Comparison of ENCODE assay signal across 27 cellular contexts in the genomic region with DNA sequence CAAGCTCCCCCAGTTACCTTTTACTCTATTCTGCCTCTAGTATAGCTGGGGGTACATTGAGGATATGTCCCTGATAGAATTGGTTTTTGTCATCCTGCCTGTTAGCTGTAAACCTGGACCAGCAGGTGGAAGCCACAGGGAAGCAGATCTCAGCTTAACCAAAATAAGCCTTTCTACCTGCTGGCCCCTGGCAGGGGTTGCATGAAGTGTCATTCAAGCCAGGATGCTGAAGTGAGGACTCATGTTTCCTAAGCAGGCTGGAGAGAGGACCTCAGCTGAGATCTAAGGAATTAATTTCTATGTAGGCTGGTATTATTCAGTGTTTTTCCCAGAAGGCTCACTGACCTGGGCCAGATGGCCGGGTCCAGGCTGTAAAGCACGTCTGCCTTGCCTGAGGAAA.
A peak's percentile ranks its signal among the peaks of the same experiment; 100 is the strongest.
DNase-seq lines count a peak whose midpoint lies in the region; TF ChIP-seq lines count a peak whose summit lies in the region.
"Had no signal": no experiment of that assay in that cellular context is flagged by ENCODE, and none has a peak within 500 bp of the region (broad histone marks: within the 10 kb centered on the region; RNA-seq: fewer than 3 reads in every experiment).

No MANE protein-coding gene starts in this region.

- H3K4me3 ChIP-seq in HEK293 (ENCODE audit: low read depth, low read length), result no peak overlapping the region
- H3K4me3 ChIP-seq in SJCRH30, result no peak overlapping the region
- no peak overlapping the region for H3K4me3 ChIP-seq in right atrium auricular region
- H3K4me3 ChIP-seq: colonic mucosa, gastroesophageal sphincter, hepatocyte, K562, lung, transverse colon had no signal

- H3K4me1 ChIP-seq in HEK293 (ENCODE audit: control insufficient read depth, insufficient read depth, low read length), result 0 out of 2 replicates have a peak, but pooled peaks cover 3% of the 10 kb centered on the region
- peaks cover 13% of the 10 kb centered on the region for H3K4me1 ChIP-seq in SJCRH30
- no peaks in the 10 kb centered on the region for H3K4me1 ChIP-seq in right atrium auricular region
- H3K4me1 ChIP-seq: colonic mucosa, gastroesophageal sphincter, transverse colon had no signal

- DNase-seq in NCI-H146 (lab: John Stamatoyannopoulos, UW), result peak; percentile 33
- no peak for DNase-seq in NCI-H146 treated with DMSO at 0.1 percent for 48 hours (lab: John Stamatoyannopoulos, UW; ENCODE audit: unreplicated experiment)
- DNase-seq in NCI-H524 treated with DMSO at 0.1 percent for 48 hours (lab: John Stamatoyannopoulos, UW), result peak; percentile 97
- peak; percentile 40 for DNase-seq in left kidney (ENCODE audit: low read depth, low spot score)
- no peak for DNase-seq in SJCRH30
- no peak for DNase-seq in right atrium auricular region (ENCODE audit: low spot score)
- no peak for DNase-seq in OCI-M2 (lab: John Stamatoyannopoulos, UW; ENCODE audit: unreplicated experiment)
- DNase-seq: 8988T; activated CD4-positive, alpha-beta T cell treated with anti-CD3 and anti-CD28 coated beads, Interleukin-2, amount 10 ng/mL, durations not matched to agents 24 days and 14 days; activated effector memory CD4-positive, alpha-beta T cell treated with anti-CD3 and anti-CD28 coated beads, Interleukin-2, amount 50 U/mL, for 16 hours; activated naive CD8-positive, alpha-beta T cell treated with anti-CD3 and anti-CD28 coated beads for 36 hours; activated T-cell treated with anti-CD3 and anti-CD28 coated beads, Interleukin-2, amount 50 U/mL, for 24 hours; anterior cingulate cortex; Calu3; colonic mucosa; effector CD4-positive, alpha-beta T cell; GOT3; naive thymus-derived CD4-positive, alpha-beta T cell; NCI-H1048; NCI-H1930; NCI-H510A treated with DMSO at 0.1 percent for 48 hours; transverse colon had no signal

- H3K27ac ChIP-seq in HEK293 (ENCODE audit: extremely low read depth, low read depth, low read length), result no peak overlapping the region
- H3K27ac ChIP-seq in SJCRH30, result no peak overlapping the region
- H3K27ac ChIP-seq in right atrium auricular region, result no peak overlapping the region
- H3K27ac ChIP-seq: colonic mucosa, gastroesophageal sphincter, hepatocyte, transverse colon had no signal

- POLR2A ChIA-PET in HEK293 (lab: Yijun Ruan, JAX), result interaction anchor here (0.6 kb wide), 1 partner anchor 1591 kb away, joined by 3 read pairs; no protein-coding TSS in a partner anchor

- TF ChIP-seq CTCF in HEK293 (tag by site-specific recombination; IDR thresholded peaks at IDR 0.05), result no peak
- no peak for TF ChIP-seq CTCF in right atrium auricular region (IDR thresholded peaks at IDR 0.05)

- H3K9me3 ChIP-seq in HEK293 (ENCODE audit: control insufficient read depth, insufficient read depth, low read depth, low read length) (no peaks in the 10 kb centered on the region), SJCRH30 (replicated peaks) (no peaks in the 10 kb centered on the region), right atrium auricular region (no peaks in the 10 kb centered on the region)
- H3K9me3 ChIP-seq: colonic mucosa, gastroesophageal sphincter, transverse colon had no signal

- H3K36me3 ChIP-seq in HEK293 (ENCODE audit: control insufficient read depth in 2 of 2, insufficient read depth in 1 of 2, low read length in 2 of 2), result no peaks in the 10 kb centered on the region
- no peaks in the 10 kb centered on the region for H3K36me3 ChIP-seq in SJCRH30
- no peaks in the 10 kb centered on the region for H3K36me3 ChIP-seq in right atrium auricular region
- H3K36me3 ChIP-seq: colonic mucosa, gastroesophageal sphincter, transverse colon had no signal

- CTCF ChIA-PET in HEK293 (lab: Yijun Ruan, JAX), result interaction anchor here (0.7 kb wide), 1 partner anchor 34 kb away, joined by 7 read pairs; no protein-coding TSS in a partner anchor

- H3K27me3 ChIP-seq in SJCRH30, result no peaks in the 10 kb centered on the region
- H3K27me3 ChIP-seq in right atrium auricular region, result no peaks in the 10 kb centered on the region
- H3K27me3 ChIP-seq: colonic mucosa had no signal

TF ChIP-seq in HEK293, 187 proteins besides CTCF, POLR2A, EP300 and RAD21:
- TF ChIP-seq ZIC2 (tag by site-specific recombination; IDR thresholded peaks at IDR 0.05) (peak; percentile 67), ZBTB20 (tag by site-specific recombination; IDR thresholded peaks at IDR 0.05) (no peak), FEZF1 (tag by site-specific recombination; IDR thresholded peaks at IDR 0.05) (no peak), ZFP69B (tag by site-specific recombination; IDR thresholded peaks at IDR 0.05) (no peak), BCL11B (tag by site-specific recombination; IDR thresholded peaks at IDR 0.05; ENCODE audit: low read depth) (no peak), ZBTB7A (tag by site-specific recombination; IDR thresholded peaks at IDR 0.05; ENCODE audit: low read depth) (no peak)
- TF ChIP-seq, protein P1, sequence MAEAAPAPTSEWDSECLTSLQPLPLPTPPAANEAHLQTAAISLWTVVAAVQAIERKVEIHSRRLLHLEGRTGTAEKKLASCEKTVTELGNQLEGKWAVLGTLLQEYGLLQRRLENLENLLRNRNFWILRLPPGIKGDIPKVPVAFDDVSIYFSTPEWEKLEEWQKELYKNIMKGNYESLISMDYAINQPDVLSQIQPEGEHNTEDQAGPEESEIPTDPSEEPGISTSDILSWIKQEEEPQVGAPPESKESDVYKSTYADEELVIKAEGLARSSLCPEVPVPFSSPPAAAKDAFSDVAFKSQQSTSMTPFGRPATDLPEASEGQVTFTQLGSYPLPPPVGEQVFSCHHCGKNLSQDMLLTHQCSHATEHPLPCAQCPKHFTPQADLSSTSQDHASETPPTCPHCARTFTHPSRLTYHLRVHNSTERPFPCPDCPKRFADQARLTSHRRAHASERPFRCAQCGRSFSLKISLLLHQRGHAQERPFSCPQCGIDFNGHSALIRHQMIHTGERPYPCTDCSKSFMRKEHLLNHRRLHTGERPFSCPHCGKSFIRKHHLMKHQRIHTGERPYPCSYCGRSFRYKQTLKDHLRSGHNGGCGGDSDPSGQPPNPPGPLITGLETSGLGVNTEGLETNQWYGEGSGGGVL (tag by site-specific recombination; IDR thresholded peaks at IDR 0.05), result no peak

Comparison
In these comparisons a context has a peak if more than half of its experiments do, and no peak if none do; other contexts are left out.
1. DNase-seq: peak in NCI-H146 (single experiment), NCI-H524 treated with DMSO at 0.1 percent for 48 hours (single experiment) and left kidney (single experiment); none in NCI-H146 treated with DMSO at 0.1 percent for 48 hours (single experiment), SJCRH30 (0 of 2), right atrium auricular region (single experiment) and OCI-M2 (single experiment).